Comparison of ENCODE assay signal across 15 cellular contexts in genomic region chr20:37944456-37944981, GRCh38. TPM values are rescaled to one million over a fixed set of nuclear protein-coding genes. Genes with fewer than 3 reads are reported as not detected.
"Had no signal": no experiment of that assay in that cellular context is flagged by ENCODE, and none has a peak within 500 bp of the region (broad histone marks: within the 10 kb centered on the region; RNA-seq: fewer than 3 reads in every experiment).

No MANE protein-coding gene starts in this region.

- H3K4me3 ChIP-seq: body of pancreas, mucosa of descending colon, sigmoid colon, SJCRH30 had no signal

- H3K9me3 ChIP-seq: mucosa of descending colon, sigmoid colon, SJCRH30 had no signal

- H3K27me3 ChIP-seq: body of pancreas, SJCRH30 had no signal

- H3K36me3 Mint-ChIP-seq: activated CD4-positive, alpha-beta memory T cell treated with anti-CD3 and anti-CD28 coated beads for 36 hours; natural killer cell had no signal

- H3K27ac ChIP-seq: body of pancreas, sigmoid colon, SJCRH30 had no signal

- H3K27ac Mint-ChIP-seq: activated CD4-positive, alpha-beta memory T cell treated with anti-CD3 and anti-CD28 coated beads for 36 hours; activated T-helper 17 cell treated with anti-CD3 and anti-CD28 coated beads, Interleukin-2, amount 50 U/mL, for 72 hours; natural killer cell; stimulated activated naive CD8-positive, alpha-beta T cell treated with anti-CD3 and anti-CD28 coated beads, Interleukin-15, amount 100 ng/mL, for 72 hours; T-helper 2 cell treated with Interferon-gamma antibody and Interleukin-4, amounts not matched to agents 5 μg/mL and 100 μg/mL, for 36 hours had no signal

- H3K4me3 Mint-ChIP-seq: activated CD4-positive, alpha-beta memory T cell treated with anti-CD3 and anti-CD28 coated beads for 36 hours; activated T-helper 17 cell treated with anti-CD3 and anti-CD28 coated beads, Interleukin-2, amount 50 U/mL, for 72 hours; natural killer cell; stimulated activated naive CD8-positive, alpha-beta T cell treated with anti-CD3 and anti-CD28 coated beads, Interleukin-15, amount 100 ng/mL, for 72 hours; T-helper 2 cell treated with Interferon-gamma antibody and Interleukin-4, amounts not matched to agents 5 μg/mL and 100 μg/mL, for 36 hours had no signal

- H3K4me1 Mint-ChIP-seq: activated T-helper 17 cell treated with anti-CD3 and anti-CD28 coated beads, Interleukin-2, amount 50 U/mL, for 72 hours; natural killer cell; stimulated activated naive CD8-positive, alpha-beta T cell treated with anti-CD3 and anti-CD28 coated beads, Interleukin-15, amount 100 ng/mL, for 72 hours had no signal

- H3K36me3 ChIP-seq: sigmoid colon, SJCRH30 had no signal

- DNase-seq: activated CD4-positive, alpha-beta memory T cell treated with anti-CD3 and anti-CD28 coated beads for 36 hours; activated CD4-positive, CD25-positive, alpha-beta regulatory T cell treated with anti-CD3 and anti-CD28 coated beads, Interleukin-2, amount 50 U/mL, for 72 hours; activated naive CD4-positive, alpha-beta T cell treated with anti-CD3 and anti-CD28 coated beads, Interleukin-2, amount 50 U/mL, for 16 hours; amniotic stem cell; body of pancreas; dermis blood vessel endothelial cell; glutamatergic neuron; mucosa of descending colon; natural killer cell; sigmoid colon; stimulated activated CD4-positive, alpha-beta T cell treated with anti-CD3 and anti-CD28 coated beads, Interleukin-2, amount 100 ng/mL, for 48 hours; stimulated activated naive CD8-positive, alpha-beta T cell treated with anti-CD3 and anti-CD28 coated beads, Interleukin-15, amount 100 ng/mL, for 72 hours had no signal

- ATAC-seq: activated T-helper 17 cell treated with anti-CD3 and anti-CD28 coated beads, Interleukin-2, amount 50 U/mL, for 72 hours; body of pancreas; mucosa of descending colon; natural killer cell; stimulated activated naive CD8-positive, alpha-beta T cell treated with anti-CD3 and anti-CD28 coated beads, Interleukin-15, amount 100 ng/mL, for 72 hours had no signal

- H3K4me1 ChIP-seq: body of pancreas, sigmoid colon, SJCRH30 had no signal

- H3K9me3 Mint-ChIP-seq: activated T-helper 17 cell treated with anti-CD3 and anti-CD28 coated beads, Interleukin-2, amount 50 U/mL, for 72 hours; natural killer cell; T-helper 2 cell treated with Interferon-gamma antibody and Interleukin-4, amounts not matched to agents 5 μg/mL and 100 μg/mL, for 36 hours had no signal

- H3K27me3 Mint-ChIP-seq: stimulated activated naive CD8-positive, alpha-beta T cell treated with anti-CD3 and anti-CD28 coated beads, Interleukin-15, amount 100 ng/mL, for 72 hours had no signal

RNA-seq across cellular contexts. Expression of gene VSTM2L, which starts 41.6 kb away (rescaled TPM):
- total RNA-seq: activated CD4-positive, alpha-beta memory T cell treated with anti-CD3 and anti-CD28 coated beads for 36 hours; activated T-helper 17 cell treated with anti-CD3 and anti-CD28 coated beads, Interleukin-2, amount 50 U/mL, for 72 hours had no signal
